ENCODE assay signal across 29 cellular contexts in the genomic region with DNA sequence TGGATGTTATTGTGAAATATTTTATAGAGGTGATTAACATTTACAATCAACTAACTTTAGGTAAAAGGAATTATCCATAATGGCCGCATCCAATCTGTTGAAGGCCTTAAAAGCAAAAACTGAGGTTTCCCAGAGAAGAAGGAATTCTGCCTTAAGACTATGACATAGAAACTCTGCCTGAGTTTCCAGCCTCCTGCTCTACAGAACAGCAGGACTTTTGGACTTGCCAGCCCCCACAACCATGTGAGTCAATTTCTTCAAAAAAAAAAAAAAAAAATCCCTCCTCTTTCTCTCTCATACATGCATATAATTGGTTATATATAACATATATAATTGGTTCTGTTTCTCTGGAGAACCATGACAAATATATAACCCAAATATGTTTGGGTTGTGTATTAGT.
"Had no signal": no experiment of that assay in that cellular context is flagged by ENCODE, and none has a peak within 500 bp of the region (broad histone marks: within the 10 kb centered on the region; RNA-seq: fewer than 3 reads in every experiment).

No MANE protein-coding gene starts in this region.

- H3K27me3 ChIP-seq: stomach, suprapubic skin, testis, thyroid gland, tibial nerve, transverse colon, upper lobe of left lung, uterus, vagina had no signal

- H3K4me1 Mint-ChIP-seq: stimulated activated effector memory CD8-positive, alpha-beta T cell treated with anti-CD3 and anti-CD28 coated beads, Interleukin-12 subunit alpha, Interleukin-12 subunit beta, amount 100 ng/mL, for 72 hours; stimulated activated naive CD8-positive, alpha-beta T cell treated with anti-CD3 and anti-CD28 coated beads, Interleukin-15, amount 100 ng/mL, for 72 hours had no signal

- H3K9me3 Mint-ChIP-seq: stimulated activated effector memory CD8-positive, alpha-beta T cell treated with anti-CD3 and anti-CD28 coated beads, Interleukin-12 subunit alpha, Interleukin-12 subunit beta, amount 100 ng/mL, for 72 hours; stimulated activated memory B cell treated with anti-CD40 and anti-IgM and Interleukin-4, amounts not matched to agents 10 μg/mL and 1 μg/mL and 100 μg/mL, for 72 hours; stimulated activated naive B cell treated with anti-CD40 and anti-IgM and Interleukin-4, amounts not matched to agents 10 μg/mL and 1 μg/mL and 100 μg/mL, for 72 hours; stimulated activated naive CD8-positive, alpha-beta T cell treated with anti-CD3 and anti-CD28 coated beads, Interleukin-15, amount 100 ng/mL, for 72 hours; stimulated activated naive CD8-positive, alpha-beta T cell treated with anti-CD3 and anti-CD28 coated beads, Interleukin-15, Interleukin-2, amounts not matched to agents 100 ng/mL and 50 ng/mL, for 24 hours had no signal

- H3K36me3 ChIP-seq: thoracic aorta, thyroid gland, transverse colon, uterus had no signal

- H3K9me3 ChIP-seq: stomach, suprapubic skin, testis, thoracic aorta, thyroid gland, tibial artery, tibial nerve, transverse colon, upper lobe of left lung, upper lobe of right lung, uterus, vagina had no signal

- H3K27ac ChIP-seq: stomach, suprapubic skin, testis, thoracic aorta, thyroid gland, tibial artery, tibial nerve, transverse colon, upper lobe of left lung, upper lobe of right lung, uterus, vagina had no signal

- H3K27ac Mint-ChIP-seq: stimulated activated effector memory CD8-positive, alpha-beta T cell treated with anti-CD3 and anti-CD28 coated beads, Interleukin-12 subunit alpha, Interleukin-12 subunit beta, amount 100 ng/mL, for 72 hours; stimulated activated memory B cell treated with anti-CD40 and anti-IgM and Interleukin-4, amounts not matched to agents 10 μg/mL and 1 μg/mL and 100 μg/mL, for 72 hours; stimulated activated naive B cell treated with anti-CD40 and anti-IgM and Interleukin-4, amounts not matched to agents 10 μg/mL and 1 μg/mL and 100 μg/mL, for 72 hours; stimulated activated naive CD8-positive, alpha-beta T cell treated with anti-CD3 and anti-CD28 coated beads, Interleukin-15, amount 100 ng/mL, for 72 hours; stimulated activated naive CD8-positive, alpha-beta T cell treated with anti-CD3 and anti-CD28 coated beads, Interleukin-15, Interleukin-2, amounts not matched to agents 100 ng/mL and 50 ng/mL, for 24 hours; type B pancreatic cell had no signal

- FAIRE-seq: urothelium cell line had no signal

- DNase-seq: stimulated activated CD4-positive, alpha-beta T cell treated with anti-CD3 and anti-CD28 coated beads, Interleukin-2, amount 100 ng/mL, for 48 hours; stimulated activated CD4-positive, alpha-beta T cell treated with anti-CD3 and anti-CD28 coated beads, Interleukin-4, amount 100 ng/mL, for 1 hour; stimulated activated CD4-positive, alpha-beta T cell treated with anti-CD3 and anti-CD28 coated beads, Interleukin-4, amount 100 ng/mL, for 24 hours; stimulated activated CD4-positive, alpha-beta T cell treated with anti-CD3 and anti-CD28 coated beads, Interleukin-4, amount 100 ng/mL, for 4 hours; stimulated activated CD8-positive, alpha-beta memory T cell treated with anti-CD3 and anti-CD28 coated beads, Interleukin-4, amount 100 ng/mL, for 48 hours; stimulated activated naive B cell treated with anti-CD40 and anti-IgM and Interleukin-4, amounts not matched to agents 10 μg/mL and 1 μg/mL and 100 μg/mL, for 72 hours; stimulated activated naive CD4-positive, alpha-beta T cell; stimulated activated naive CD4-positive, alpha-beta T cell treated with Interleukin-2 at 50 U/mL for 16 hours; stimulated activated naive CD8-positive, alpha-beta T cell treated with anti-CD3 and anti-CD28 coated beads, Interleukin-15, amount 100 ng/mL, for 72 hours; stimulated activated naive CD8-positive, alpha-beta T cell treated with anti-CD3 and anti-CD28 coated beads, Interleukin-15, Interleukin-2, amounts not matched to agents 100 U/mL and 50 U/mL, for 24 hours; stomach; substantia nigra; testis; thyroid gland; tibial artery; transverse colon; trophoblast cell; upper lobe of left lung; upper lobe of right lung; uterus had no signal

- H3K4me3 ChIP-seq: stomach, suprapubic skin, testis, thoracic aorta, thyroid gland, tibial artery, tibial nerve, transverse colon, upper lobe of left lung, upper lobe of right lung, uterus, vagina had no signal

- H3K4me3 Mint-ChIP-seq: stimulated activated effector memory CD8-positive, alpha-beta T cell treated with anti-CD3 and anti-CD28 coated beads, Interleukin-12 subunit alpha, Interleukin-12 subunit beta, amount 100 ng/mL, for 72 hours; stimulated activated memory B cell treated with anti-CD40 and anti-IgM and Interleukin-4, amounts not matched to agents 10 μg/mL and 1 μg/mL and 100 μg/mL, for 72 hours; stimulated activated naive B cell treated with anti-CD40 and anti-IgM and Interleukin-4, amounts not matched to agents 10 μg/mL and 1 μg/mL and 100 μg/mL, for 72 hours; stimulated activated naive CD8-positive, alpha-beta T cell treated with anti-CD3 and anti-CD28 coated beads, Interleukin-15, amount 100 ng/mL, for 72 hours; stimulated activated naive CD8-positive, alpha-beta T cell treated with anti-CD3 and anti-CD28 coated beads, Interleukin-15, Interleukin-2, amounts not matched to agents 100 ng/mL and 50 ng/mL, for 24 hours; type B pancreatic cell had no signal

- H3K27me3 Mint-ChIP-seq: stimulated activated memory B cell treated with anti-CD40 and anti-IgM and Interleukin-4, amounts not matched to agents 10 μg/mL and 1 μg/mL and 100 μg/mL, for 72 hours; stimulated activated naive B cell treated with anti-CD40 and anti-IgM and Interleukin-4, amounts not matched to agents 10 μg/mL and 1 μg/mL and 100 μg/mL, for 72 hours; stimulated activated naive CD8-positive, alpha-beta T cell treated with anti-CD3 and anti-CD28 coated beads, Interleukin-15, amount 100 ng/mL, for 72 hours had no signal

- H3K4me1 ChIP-seq: stomach, suprapubic skin, testis, thyroid gland, tibial artery, tibial nerve, transverse colon, upper lobe of left lung, upper lobe of right lung, uterus, vagina had no signal

- H3K36me3 Mint-ChIP-seq: type B pancreatic cell had no signal

- ATAC-seq: stimulated activated effector memory CD8-positive, alpha-beta T cell treated with anti-CD3 and anti-CD28 coated beads, Interleukin-12 subunit alpha, Interleukin-12 subunit beta, amount 100 ng/mL, for 72 hours; stimulated activated memory B cell treated with anti-CD40 and anti-IgM and Interleukin-4, amounts not matched to agents 10 μg/mL and 1 μg/mL and 100 μg/mL, for 72 hours; stimulated activated naive B cell treated with anti-CD40 and anti-IgM and Interleukin-4, amounts not matched to agents 10 μg/mL and 1 μg/mL and 100 μg/mL, for 72 hours; stimulated activated naive CD8-positive, alpha-beta T cell treated with anti-CD3 and anti-CD28 coated beads, Interleukin-15, amount 100 ng/mL, for 72 hours; stimulated activated naive CD8-positive, alpha-beta T cell treated with anti-CD3 and anti-CD28 coated beads, Interleukin-15, Interleukin-2, amounts not matched to agents 100 U/mL and 50 U/mL, for 24 hours; upper lobe of right lung had no signal
